In the genomic region with DNA sequence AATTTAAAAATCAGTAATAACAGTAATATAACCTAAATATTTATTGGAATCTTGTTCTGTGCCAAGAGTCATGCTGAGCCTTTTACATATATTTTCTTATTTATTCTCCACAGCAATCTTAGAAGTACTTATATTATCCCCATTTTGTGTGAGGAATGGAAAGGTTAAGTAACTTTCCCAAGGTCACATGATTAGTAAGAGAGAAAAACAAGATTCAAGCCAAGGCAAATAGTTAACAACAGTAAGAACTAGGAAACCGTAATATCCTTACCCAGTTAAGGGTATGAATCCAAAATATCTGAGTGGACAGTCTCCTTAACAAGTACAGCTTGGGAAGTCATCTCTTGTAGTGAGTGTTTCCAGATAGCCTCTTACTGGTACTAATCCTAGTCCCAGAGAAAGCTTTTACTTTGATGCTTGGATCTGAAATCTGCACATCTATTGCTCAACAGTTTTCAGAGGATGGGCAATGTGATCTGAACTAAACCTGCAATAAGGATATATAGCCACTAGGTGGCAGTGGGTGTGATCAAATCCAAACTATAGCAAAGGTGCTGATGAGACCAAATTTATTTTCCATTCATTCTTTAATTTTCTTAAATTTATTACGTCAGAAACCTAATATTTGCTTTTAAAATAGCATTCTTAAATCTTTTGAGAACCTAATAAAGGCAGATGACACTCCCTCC, we compare ENCODE assay signal across 2 cellular contexts.
TF ChIP-seq lines count a peak whose summit lies in the region.

No MANE protein-coding gene starts in this region.

TF ChIP-seq in SK-N-SH, 30 proteins besides CTCF, POLR2A, EP300 and RAD21:
- TF ChIP-seq, protein P1, sequence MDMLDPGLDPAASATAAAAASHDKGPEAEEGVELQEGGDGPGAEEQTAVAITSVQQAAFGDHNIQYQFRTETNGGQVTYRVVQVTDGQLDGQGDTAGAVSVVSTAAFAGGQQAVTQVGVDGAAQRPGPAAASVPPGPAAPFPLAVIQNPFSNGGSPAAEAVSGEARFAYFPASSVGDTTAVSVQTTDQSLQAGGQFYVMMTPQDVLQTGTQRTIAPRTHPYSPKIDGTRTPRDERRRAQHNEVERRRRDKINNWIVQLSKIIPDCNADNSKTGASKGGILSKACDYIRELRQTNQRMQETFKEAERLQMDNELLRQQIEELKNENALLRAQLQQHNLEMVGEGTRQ (IDR thresholded peaks at IDR 0.05; ENCODE audit: borderline replicate concordance, low read depth, low read length), result no peak

TF ChIP-seq in SK-N-SH treated with all-trans-retinoic acid at 6 μM for 48 hours, 23 proteins besides CTCF, POLR2A, EP300 and RAD21 (continued from another document):
- TF ChIP-seq, protein P2, sequence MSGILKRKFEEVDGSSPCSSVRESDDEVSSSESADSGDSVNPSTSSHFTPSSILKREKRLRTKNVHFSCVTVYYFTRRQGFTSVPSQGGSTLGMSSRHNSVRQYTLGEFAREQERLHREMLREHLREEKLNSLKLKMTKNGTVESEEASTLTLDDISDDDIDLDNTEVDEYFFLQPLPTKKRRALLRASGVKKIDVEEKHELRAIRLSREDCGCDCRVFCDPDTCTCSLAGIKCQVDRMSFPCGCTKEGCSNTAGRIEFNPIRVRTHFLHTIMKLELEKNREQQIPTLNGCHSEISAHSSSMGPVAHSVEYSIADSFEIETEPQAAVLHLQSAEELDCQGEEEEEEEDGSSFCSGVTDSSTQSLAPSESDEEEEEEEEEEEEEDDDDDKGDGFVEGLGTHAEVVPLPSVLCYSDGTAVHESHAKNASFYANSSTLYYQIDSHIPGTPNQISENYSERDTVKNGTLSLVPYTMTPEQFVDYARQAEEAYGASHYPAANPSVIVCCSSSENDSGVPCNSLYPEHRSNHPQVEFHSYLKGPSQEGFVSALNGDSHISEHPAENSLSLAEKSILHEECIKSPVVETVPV (CRISPR knock-in tag; IDR thresholded peaks at IDR 0.05), result no peak
- TF ChIP-seq GLIS3 (CRISPR knock-in tag; IDR thresholded peaks at IDR 0.05) (no peak), SNAI2 (CRISPR knock-in tag; IDR thresholded peaks at IDR 0.05) (no peak), ZNF70 (CRISPR knock-in tag; IDR thresholded peaks at IDR 0.05) (no peak), TOX (CRISPR knock-in tag; IDR thresholded peaks at IDR 0.05; ENCODE audit: borderline replicate concordance) (no peak), ESRRG (CRISPR knock-in tag; IDR thresholded peaks at IDR 0.05) (no peak), ZNF8 (CRISPR knock-in tag; IDR thresholded peaks at IDR 0.05) (no peak), PPARA (CRISPR knock-in tag; IDR thresholded peaks at IDR 0.05; ENCODE audit: borderline replicate concordance) (no peak), ZNF565 (CRISPR knock-in tag; conservative IDR thresholded peaks at IDR 0.05; ENCODE audit: low read depth) (no peak), ZFP3 (CRISPR knock-in tag; IDR thresholded peaks at IDR 0.05) (no peak), RARB (CRISPR knock-in tag; IDR thresholded peaks at IDR 0.05) (no peak), CSDC2 (CRISPR knock-in tag; IDR thresholded peaks at IDR 0.05) (no peak), OSR1 (CRISPR knock-in tag; IDR thresholded peaks at IDR 0.05) (no peak)
- TF ChIP-seq, protein P3, sequence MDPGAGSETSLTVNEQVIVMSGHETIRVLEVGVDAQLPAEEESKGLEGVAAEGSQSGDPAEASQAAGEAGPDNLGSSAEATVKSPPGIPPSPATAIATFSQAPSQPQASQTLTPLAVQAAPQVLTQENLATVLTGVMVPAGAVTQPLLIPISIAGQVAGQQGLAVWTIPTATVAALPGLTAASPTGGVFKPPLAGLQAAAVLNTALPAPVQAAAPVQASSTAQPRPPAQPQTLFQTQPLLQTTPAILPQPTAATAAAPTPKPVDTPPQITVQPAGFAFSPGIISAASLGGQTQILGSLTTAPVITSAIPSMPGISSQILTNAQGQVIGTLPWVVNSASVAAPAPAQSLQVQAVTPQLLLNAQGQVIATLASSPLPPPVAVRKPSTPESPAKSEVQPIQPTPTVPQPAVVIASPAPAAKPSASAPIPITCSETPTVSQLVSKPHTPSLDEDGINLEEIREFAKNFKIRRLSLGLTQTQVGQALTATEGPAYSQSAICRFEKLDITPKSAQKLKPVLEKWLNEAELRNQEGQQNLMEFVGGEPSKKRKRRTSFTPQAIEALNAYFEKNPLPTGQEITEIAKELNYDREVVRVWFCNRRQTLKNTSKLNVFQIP (CRISPR knock-in tag; IDR thresholded peaks at IDR 0.05; ENCODE audit: borderline replicate concordance, low read depth), result no peak
- TF ChIP-seq, protein P4, sequence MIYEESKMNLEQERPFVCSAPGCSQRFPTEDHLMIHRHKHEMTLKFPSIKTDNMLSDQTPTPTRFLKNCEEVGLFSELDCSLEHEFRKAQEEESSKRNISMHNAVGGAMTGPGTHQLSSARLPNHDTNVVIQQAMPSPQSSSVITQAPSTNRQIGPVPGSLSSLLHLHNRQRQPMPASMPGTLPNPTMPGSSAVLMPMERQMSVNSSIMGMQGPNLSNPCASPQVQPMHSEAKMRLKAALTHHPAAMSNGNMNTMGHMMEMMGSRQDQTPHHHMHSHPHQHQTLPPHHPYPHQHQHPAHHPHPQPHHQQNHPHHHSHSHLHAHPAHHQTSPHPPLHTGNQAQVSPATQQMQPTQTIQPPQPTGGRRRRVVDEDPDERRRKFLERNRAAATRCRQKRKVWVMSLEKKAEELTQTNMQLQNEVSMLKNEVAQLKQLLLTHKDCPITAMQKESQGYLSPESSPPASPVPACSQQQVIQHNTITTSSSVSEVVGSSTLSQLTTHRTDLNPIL (CRISPR knock-in tag; IDR thresholded peaks at IDR 0.05; ENCODE audit: low read depth), result no peak
